13 cellular contexts compared by ENCODE assay signal in genomic region chr22:36921309-36922096, GRCh38. TPM values are rescaled to one million over a fixed set of nuclear protein-coding genes. Genes with fewer than 3 reads are reported as not detected.
A peak's percentile ranks its signal among the peaks of the same experiment; 100 is the strongest.
DNase-seq lines count a peak whose midpoint lies in the region; ATAC-seq and TF ChIP-seq lines count a peak whose summit lies in the region.
"Had no signal": no experiment of that assay in that cellular context is flagged by ENCODE, and none has a peak within 500 bp of the region (broad histone marks: within the 10 kb centered on the region; RNA-seq: fewer than 3 reads in every experiment).

No MANE protein-coding gene starts in this region.

- no peaks in the 10 kb centered on the region for H3K9me3 Mint-ChIP-seq in stimulated activated effector memory CD8-positive, alpha-beta T cell treated with anti-CD3 and anti-CD28 coated beads, Interleukin-12 subunit alpha, Interleukin-12 subunit beta, amount 100 ng/mL, for 72 hours
- H3K9me3 Mint-ChIP-seq in activated naive CD4-positive, alpha-beta T cell treated with anti-CD3 and anti-CD28 coated beads, Interleukin-2, amount 50 U/mL, for 72 hours = no peaks in the 10 kb centered on the region

- DNase-seq in NB4 (ENCODE audit: low read depth) = peak; percentile 58
- DNase-seq in globus pallidus (ENCODE audit: low spot score) = peak; percentile 3
- no peak for DNase-seq in stimulated activated effector memory CD8-positive, alpha-beta T cell treated with anti-CD3 and anti-CD28 coated beads, Interleukin-12 subunit alpha, Interleukin-12 subunit beta, amount 100 ng/mL, for 72 hours (ENCODE audit: low spot score in 2 of 2)
- no peak for DNase-seq in NCI-H1092 (lab: John Stamatoyannopoulos, UW)
- DNase-seq in NCI-H1436 (lab: John Stamatoyannopoulos, UW) = no peak
- DNase-seq in activated naive CD4-positive, alpha-beta T cell treated with anti-CD3 and anti-CD28 coated beads, Interleukin-2, amount 50 U/mL, for 72 hours (ENCODE audit: low spot score in 2 of 2) = no peak
- DNase-seq: activated T-cell treated with anti-CD3 and anti-CD28 coated beads, Interleukin-2, amount 50 U/mL, for 48 hours; colonic mucosa; EL; glutamatergic neuron had no signal

- no peak overlapping the region for H3K4me3 ChIP-seq in NB4 (ENCODE audit: low read depth, low read length)
- H3K4me3 ChIP-seq: colonic mucosa, suprapubic skin had no signal

- no peak for TF ChIP-seq POLR2A in NB4 (IDR thresholded peaks at IDR 0.05; ENCODE audit: extremely low read depth, insufficient read length)

- peak overlapping the region; percentile 51 for H3K27ac Mint-ChIP-seq in stimulated activated effector memory CD8-positive, alpha-beta T cell treated with anti-CD3 and anti-CD28 coated beads, Interleukin-12 subunit alpha, Interleukin-12 subunit beta, amount 100 ng/mL, for 72 hours
- H3K27ac Mint-ChIP-seq in activated naive CD4-positive, alpha-beta T cell treated with anti-CD3 and anti-CD28 coated beads, Interleukin-2, amount 50 U/mL, for 72 hours = no peak overlapping the region

- TF ChIP-seq CTCF in NB4 (IDR thresholded peaks at IDR 0.05; ENCODE audit: low read depth, low read length) = no peak

- peaks cover 14% of the 10 kb centered on the region for H3K36me3 Mint-ChIP-seq in stimulated activated effector memory CD8-positive, alpha-beta T cell treated with anti-CD3 and anti-CD28 coated beads, Interleukin-12 subunit alpha, Interleukin-12 subunit beta, amount 100 ng/mL, for 72 hours
- no peaks in the 10 kb centered on the region for H3K36me3 Mint-ChIP-seq in activated naive CD4-positive, alpha-beta T cell treated with anti-CD3 and anti-CD28 coated beads, Interleukin-2, amount 50 U/mL, for 72 hours

- H3K4me1 Mint-ChIP-seq in stimulated activated effector memory CD8-positive, alpha-beta T cell treated with anti-CD3 and anti-CD28 coated beads, Interleukin-12 subunit alpha, Interleukin-12 subunit beta, amount 100 ng/mL, for 72 hours = peaks cover 21% of the 10 kb centered on the region

- ATAC-seq in GM18868 (IDR thresholded peaks at IDR 0.05; ENCODE audit: unreplicated experiment) = peak; percentile 55
- no peak for ATAC-seq in stimulated activated effector memory CD8-positive, alpha-beta T cell treated with anti-CD3 and anti-CD28 coated beads, Interleukin-12 subunit alpha, Interleukin-12 subunit beta, amount 100 ng/mL, for 72 hours
- no peak for ATAC-seq in HG02970 (IDR thresholded peaks at IDR 0.05; ENCODE audit: low FRiP score, unreplicated experiment)
- ATAC-seq in activated naive CD4-positive, alpha-beta T cell treated with anti-CD3 and anti-CD28 coated beads, Interleukin-2, amount 50 U/mL, for 72 hours = no peak

- H3K4me3 Mint-ChIP-seq in stimulated activated effector memory CD8-positive, alpha-beta T cell treated with anti-CD3 and anti-CD28 coated beads, Interleukin-12 subunit alpha, Interleukin-12 subunit beta, amount 100 ng/mL, for 72 hours = no peak overlapping the region

RNA-seq across cellular contexts. Expression of gene CSF2RB, which starts 8.1 kb away (rescaled TPM):
- total RNA-seq in activated naive CD4-positive, alpha-beta T cell treated with anti-CD3 and anti-CD28 coated beads, Interleukin-2, amount 50 U/mL, for 72 hours = 1 to 10 TPM in 1 of 2 donors, under 1 TPM in 1; 0.87 to 1.4 TPM

Comparison
In these comparisons a context has a peak if more than half of its experiments do, and no peak if none do; other contexts are left out.
1. DNase-seq: peak in NB4 (single experiment) and globus pallidus (single experiment); none in stimulated activated effector memory CD8-positive, alpha-beta T cell treated with anti-CD3 and anti-CD28 coated beads, Interleukin-12 subunit alpha, Interleukin-12 subunit beta, amount 100 ng/mL, for 72 hours (0 of 2), NCI-H1092 (single experiment), NCI-H1436 (single experiment) and activated naive CD4-positive, alpha-beta T cell treated with anti-CD3 and anti-CD28 coated beads, Interleukin-2, amount 50 U/mL, for 72 hours (0 of 2).